24 cellular contexts compared by ENCODE assay signal in the genomic region with DNA sequence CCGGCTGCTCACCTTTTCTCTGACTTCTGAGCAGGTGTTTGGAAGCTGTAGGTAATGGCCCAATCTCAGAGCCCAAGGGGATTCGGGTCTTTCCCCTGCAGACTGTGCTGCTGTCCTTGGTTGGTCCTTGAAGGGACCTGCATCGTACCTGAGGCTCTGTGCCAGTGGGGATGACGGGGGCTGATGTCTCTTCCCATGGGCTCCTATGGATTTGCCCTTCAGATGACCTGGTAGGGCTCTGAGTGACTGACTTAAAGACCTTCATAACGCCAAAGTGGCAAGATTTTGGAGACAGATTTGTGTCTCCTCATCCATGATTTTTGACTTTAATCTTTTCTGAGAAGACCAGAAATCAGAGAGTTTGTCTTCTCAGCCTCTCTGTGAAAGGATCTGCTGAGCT.
"Had no signal": no experiment of that assay in that cellular context is flagged by ENCODE, and none has a peak within 500 bp of the region (broad histone marks: within the 10 kb centered on the region; RNA-seq: fewer than 3 reads in every experiment).

No MANE protein-coding gene starts in this region.

- H3K27ac Mint-ChIP-seq: activated CD4-positive, alpha-beta memory T cell treated with anti-CD3 and anti-CD28 coated beads, Interleukin-2, amount 10 ng/mL, durations not matched to agents 7 days and 5 days; activated naive CD4-positive, alpha-beta T cell treated with anti-CD3 and anti-CD28 coated beads, Interleukin-2, amount 50 U/mL, for 24 hours; effector memory CD8-positive, alpha-beta T cell; mesothelial cell of epicardium; T-cell had no signal

- H3K4me1 Mint-ChIP-seq: neural crest cell had no signal

- H3K36me3 Mint-ChIP-seq: mesothelial cell of epicardium had no signal

- H3K27ac ChIP-seq: breast epithelium, tibial artery had no signal

- H3K27me3 Mint-ChIP-seq: activated CD4-positive, alpha-beta memory T cell treated with anti-CD3 and anti-CD28 coated beads, Interleukin-2, amount 10 ng/mL, durations not matched to agents 7 days and 5 days; activated naive CD4-positive, alpha-beta T cell treated with anti-CD3 and anti-CD28 coated beads, Interleukin-2, amount 50 U/mL, for 24 hours; effector memory CD8-positive, alpha-beta T cell; stimulated activated naive B cell treated with anti-CD40 and anti-IgM and Interleukin-4, amounts not matched to agents 10 μg/mL and 1 μg/mL and 100 μg/mL, for 72 hours; T-cell had no signal

- H3K4me3 Mint-ChIP-seq: activated CD4-positive, alpha-beta memory T cell treated with anti-CD3 and anti-CD28 coated beads, Interleukin-2, amount 10 ng/mL, durations not matched to agents 7 days and 5 days; activated naive CD4-positive, alpha-beta T cell treated with anti-CD3 and anti-CD28 coated beads, Interleukin-2, amount 50 U/mL, for 24 hours; effector memory CD8-positive, alpha-beta T cell; mesothelial cell of epicardium; neural crest cell; stimulated activated naive B cell treated with anti-CD40 and anti-IgM and Interleukin-4, amounts not matched to agents 10 μg/mL and 1 μg/mL and 100 μg/mL, for 72 hours; T-cell had no signal

- H3K9me3 Mint-ChIP-seq: activated CD4-positive, alpha-beta memory T cell treated with anti-CD3 and anti-CD28 coated beads, Interleukin-2, amount 10 ng/mL, durations not matched to agents 7 days and 5 days; activated naive CD4-positive, alpha-beta T cell treated with anti-CD3 and anti-CD28 coated beads, Interleukin-2, amount 50 U/mL, for 24 hours; effector memory CD8-positive, alpha-beta T cell; mesothelial cell of epicardium; neural crest cell; stimulated activated naive B cell treated with anti-CD40 and anti-IgM and Interleukin-4, amounts not matched to agents 10 μg/mL and 1 μg/mL and 100 μg/mL, for 72 hours; T-cell had no signal

- H3K4me1 ChIP-seq: breast epithelium had no signal

- H3K4me3 ChIP-seq: breast epithelium, lung, smooth muscle cell, tibial artery had no signal

- H3K4me2 ChIP-seq: smooth muscle cell had no signal

- H3K27me3 ChIP-seq: breast epithelium, tibial artery had no signal

- ATAC-seq: effector memory CD8-positive, alpha-beta T cell; sciatic nerve; SK-N-SH treated with all-trans-retinoic acid at 6 μM for 48 hours; stimulated activated naive B cell treated with anti-CD40 and anti-IgM and Interleukin-4, amounts not matched to agents 10 μg/mL and 1 μg/mL and 100 μg/mL, for 72 hours; T-cell had no signal

- H3K36me3 ChIP-seq: breast epithelium, tibial artery had no signal

- H3K9me3 ChIP-seq: breast epithelium, tibial artery had no signal

- FAIRE-seq: astrocyte, islet of Langerhans had no signal

- DNase-seq: activated CD4-positive, alpha-beta memory T cell treated with anti-CD3 and anti-CD28 coated beads, Interleukin-2, amount 10 ng/mL, durations not matched to agents 7 days and 5 days; activated CD4-positive, alpha-beta T cell treated with anti-CD3 and anti-CD28 coated beads for 48 hours; activated CD4-positive, CD25-positive, alpha-beta regulatory T cell; activated effector memory CD4-positive, alpha-beta T cell treated with anti-CD3 and anti-CD28 coated beads, Interleukin-2, amount 50 U/mL, for 16 hours; activated T-cell treated with anti-CD3 and anti-CD28 coated beads, Interleukin-2, amount 50 U/mL, for 48 hours; cerebellar nuclear complex; dermis blood vessel endothelial cell; effector memory CD8-positive, alpha-beta T cell; hippocampal formation; stimulated activated CD4-positive, alpha-beta T cell treated with anti-CD3 and anti-CD28 coated beads, Interleukin-4, amount 100 ng/mL, for 24 hours; stimulated activated naive B cell treated with anti-CD40 and anti-IgM and Interleukin-4, amounts not matched to agents 10 μg/mL and 1 μg/mL and 100 μg/mL, for 72 hours; T-cell; T-helper 9 cell; tibial artery had no signal
